In the genomic region with DNA sequence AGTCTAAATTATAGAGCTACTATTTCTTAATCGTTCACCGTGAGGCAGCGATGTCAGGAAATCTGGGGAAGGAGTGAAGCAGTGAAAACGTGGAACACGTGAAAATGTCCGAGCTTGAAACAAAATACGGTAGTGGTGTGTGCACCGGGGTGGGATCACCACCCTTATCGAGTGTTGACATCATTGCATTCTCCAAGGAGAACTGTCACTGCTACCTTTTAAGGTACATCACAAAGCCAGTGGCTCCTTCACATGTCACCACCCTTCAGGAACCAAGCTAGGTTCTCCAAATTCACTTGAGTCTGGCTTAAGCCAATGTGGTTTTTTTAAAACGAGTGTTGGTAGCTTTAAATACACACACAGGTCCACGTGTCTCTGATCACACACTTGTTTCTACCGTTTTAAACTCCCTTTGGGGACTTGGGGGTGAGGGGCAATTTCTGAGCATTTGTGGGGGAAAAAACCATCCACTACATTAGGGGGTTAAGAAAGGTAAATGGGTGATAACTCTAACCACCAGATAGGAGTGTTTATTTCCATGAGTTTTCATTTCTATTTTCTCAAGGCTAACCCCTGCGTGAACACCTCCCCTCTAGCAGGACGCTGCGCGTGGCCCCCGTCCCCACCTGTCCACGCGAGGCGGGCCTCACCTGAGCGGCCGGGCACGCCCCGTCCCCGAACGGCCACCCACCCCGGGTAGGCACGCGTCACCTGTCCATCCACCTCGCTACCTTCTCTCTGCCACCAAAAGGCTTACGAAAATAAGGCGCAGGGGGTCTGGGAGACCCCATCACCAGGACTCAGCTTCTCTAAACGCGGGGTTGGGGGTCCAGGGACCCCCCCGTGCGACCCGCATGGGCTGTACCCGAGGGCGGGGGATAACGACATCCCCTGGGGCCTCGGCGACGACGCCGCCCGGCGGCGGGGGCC, we compare ENCODE assay signal across 1 cellular context.
TF ChIP-seq lines count a peak whose summit lies in the region.

No MANE protein-coding gene starts in this region.

TF ChIP-seq in IMR-90, 13 proteins besides CTCF, POLR2A, EP300 and RAD21:
- peak; percentile 62 for TF ChIP-seq CEBPB (IDR thresholded peaks at IDR 0.05; ENCODE audit: low read depth, low read length)
- peak; percentile 17; the same call in 1 of the 2 replicates for TF ChIP-seq BHLHE40 (IDR thresholded peaks at IDR 0.05; ENCODE audit: low read depth, low read length)
- TF ChIP-seq FOS (IDR thresholded peaks at IDR 0.05; ENCODE audit: low read depth, low read length) = no peak
- no peak for TF ChIP-seq CHD1 (IDR thresholded peaks at IDR 0.05; ENCODE audit: low read depth, low read length)
- 0 out of 2 replicates have a peak, but pooled peaks have one; percentile 29 for TF ChIP-seq MAZ (IDR thresholded peaks at IDR 0.05; ENCODE audit: borderline replicate concordance, low read depth, low read length)
- TF ChIP-seq MXI1 (IDR thresholded peaks at IDR 0.05; ENCODE audit: borderline replicate concordance, low read depth, low read length) = peak; percentile 81; the same call in 1 of the 2 replicates
- TF ChIP-seq RCOR1 (IDR thresholded peaks at IDR 0.05; ENCODE audit: insufficient replicate concordance, low read length) = no peak
- TF ChIP-seq, protein P1, sequence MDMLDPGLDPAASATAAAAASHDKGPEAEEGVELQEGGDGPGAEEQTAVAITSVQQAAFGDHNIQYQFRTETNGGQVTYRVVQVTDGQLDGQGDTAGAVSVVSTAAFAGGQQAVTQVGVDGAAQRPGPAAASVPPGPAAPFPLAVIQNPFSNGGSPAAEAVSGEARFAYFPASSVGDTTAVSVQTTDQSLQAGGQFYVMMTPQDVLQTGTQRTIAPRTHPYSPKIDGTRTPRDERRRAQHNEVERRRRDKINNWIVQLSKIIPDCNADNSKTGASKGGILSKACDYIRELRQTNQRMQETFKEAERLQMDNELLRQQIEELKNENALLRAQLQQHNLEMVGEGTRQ (IDR thresholded peaks at IDR 0.05; ENCODE audit: low read depth, low read length) = no peak
- no peak for TF ChIP-seq MAFK (IDR thresholded peaks at IDR 0.05; ENCODE audit: low read depth, low read length)
- 0 out of 2 replicates have a peak, but pooled peaks have one; percentile 20 for TF ChIP-seq NFE2L2 (IDR thresholded peaks at IDR 0.05; ENCODE audit: low read depth, low read length)
